14 cellular contexts compared by ENCODE assay signal in the genomic region with DNA sequence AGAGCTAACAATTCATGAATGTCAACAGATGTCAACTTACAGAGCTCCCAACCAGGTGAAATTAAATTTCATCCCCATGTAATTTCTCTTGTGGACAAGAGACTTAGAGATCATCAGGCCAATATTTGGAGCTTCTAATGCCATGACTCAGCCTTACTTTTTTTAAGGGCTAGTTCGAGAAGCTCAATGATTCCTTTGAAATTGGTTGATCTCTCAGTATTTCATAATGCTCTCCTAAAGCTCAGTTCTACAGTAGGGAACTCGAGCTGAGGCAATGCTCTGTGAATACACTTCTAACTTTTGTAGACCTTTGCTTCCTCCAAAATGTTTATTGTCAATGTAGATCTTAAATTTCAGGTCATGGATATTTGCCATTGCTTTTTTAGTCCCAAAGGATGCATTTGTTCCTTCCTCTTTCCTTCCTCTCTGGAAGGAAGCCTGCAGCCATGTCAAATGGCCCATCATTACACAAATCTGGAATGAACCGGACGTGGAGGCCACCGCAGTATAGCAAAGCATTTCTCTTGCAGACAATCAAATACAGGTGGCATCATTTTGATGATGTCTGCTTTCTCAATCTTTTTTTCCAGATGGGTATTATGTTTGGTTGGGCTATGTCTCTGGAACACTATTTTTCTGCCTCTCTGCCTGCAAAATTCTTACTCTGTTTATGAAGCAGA. TPM values are rescaled to one million over a fixed set of nuclear protein-coding genes. Genes with fewer than 3 reads are reported as not detected.
DNase-seq lines count a peak whose midpoint lies in the region; TF ChIP-seq lines count a peak whose summit lies in the region.
"Had no signal": no experiment of that assay in that cellular context is flagged by ENCODE, and none has a peak within 500 bp of the region (broad histone marks: within the 10 kb centered on the region; RNA-seq: fewer than 3 reads in every experiment).

No MANE protein-coding gene starts in this region.

- H3K9me3 ChIP-seq in OCI-LY7 (ENCODE audit: low read length): no peaks in the 10 kb centered on the region
- no peaks in the 10 kb centered on the region for H3K9me3 ChIP-seq in transverse colon
- H3K9me3 ChIP-seq: mucosa of descending colon had no signal

- H2AFZ ChIP-seq in OCI-LY7 (ENCODE audit: low read length): peak overlapping the region; percentile 15; the same call in 1 of the 2 replicates

- in situ Hi-C loops in transverse colon (cut with MboI; ENCODE audit: low pct_ligation_motif_present in 1 of 4, low pct_unique_long_range_greater_than_20kb in 1 of 4, low sequenced_read_pairs in 3 of 4): no loop called here

- H3K27ac ChIP-seq in OCI-LY7 (ENCODE audit: low read depth, low read length, poor library complexity, severe bottlenecking) (peak overlapping the region; percentile 98), transverse colon (peak overlapping the region; percentile 62 to 83 (median 72))
- H3K27ac ChIP-seq: brain microvascular endothelial cell had no signal

- BruUV-seq in OCI-LY7 (replicated peaks; lab: Mats Ljungman, UMichigan): no TSS peak

- H3K36me3 ChIP-seq in OCI-LY7 (ENCODE audit: insufficient read depth, low read length) (peaks cover 32% of the 10 kb centered on the region), transverse colon (no peaks in the 10 kb centered on the region)
- H3K36me3 ChIP-seq: brain microvascular endothelial cell had no signal

- H3K4me1 ChIP-seq in OCI-LY7 (ENCODE audit: insufficient read depth, low read length, poor library complexity, severe bottlenecking): peaks cover 73% of the 10 kb centered on the region
- H3K4me1 ChIP-seq in transverse colon: peaks cover 0 to 19% (median 7%) of the 10 kb centered on the region in 4 donors

- TF ChIP-seq EP300 in transverse colon (IDR thresholded peaks at IDR 0.05; ENCODE audit: low read depth): no peak

- H3K27ac Mint-ChIP-seq in activated naive CD4-positive, alpha-beta T cell treated with anti-CD3 and anti-CD28 coated beads, Interleukin-2, amount 10 ng/mL, durations not matched to agents 7 days and 5 days: peak overlapping the region; percentile 99
- H3K27ac Mint-ChIP-seq: H9 had no signal

- TF ChIP-seq CTCF in OCI-LY7 (conservative IDR thresholded peaks at IDR 0.05; ENCODE audit: low read length) (no peak), transverse colon (IDR thresholded peaks at IDR 0.05) (no peak)

- intact Hi-C loops in OCI-LY7 (cut with micrococcal nuclease; ENCODE audit: unreplicated experiment): loop anchor here (2.0 to 10.0 kb wide), 2 partner anchors 29 to 749 kb away; a partner anchor contains a TSS
- intact Hi-C loops in transverse colon (cut with DNase I; ENCODE audit: low total_unique reads): no loop called here

- peak overlapping the region; percentile 100 for H3K4me3 Mint-ChIP-seq in activated naive CD4-positive, alpha-beta T cell treated with anti-CD3 and anti-CD28 coated beads, Interleukin-2, amount 10 ng/mL, durations not matched to agents 7 days and 5 days
- H3K4me3 Mint-ChIP-seq: H9 had no signal

- H3K9me3 Mint-ChIP-seq in activated naive CD4-positive, alpha-beta T cell treated with anti-CD3 and anti-CD28 coated beads, Interleukin-2, amount 10 ng/mL, durations not matched to agents 7 days and 5 days: no peaks in the 10 kb centered on the region
- H3K9me3 Mint-ChIP-seq: H9 had no signal

- peaks cover 60% of the 10 kb centered on the region for H3K4me1 Mint-ChIP-seq in activated naive CD4-positive, alpha-beta T cell treated with anti-CD3 and anti-CD28 coated beads, Interleukin-2, amount 10 ng/mL, durations not matched to agents 7 days and 5 days

- peaks cover 39% of the 10 kb centered on the region for H3K79me2 ChIP-seq in OCI-LY7 (ENCODE audit: insufficient read depth, low read depth, low read length)

- no peaks in the 10 kb centered on the region for H3K27me3 Mint-ChIP-seq in activated naive CD4-positive, alpha-beta T cell treated with anti-CD3 and anti-CD28 coated beads, Interleukin-2, amount 10 ng/mL, durations not matched to agents 7 days and 5 days

- POLR2A ChIA-PET in OCI-LY7 (lab: Charles Lee): interaction anchor here (0.7 to 2.4 kb wide), 12 partner anchors 9 to 36 kb away, joined by 3 to 15 read pairs (median 4); a partner anchor contains a TSS

- peaks cover 8% of the 10 kb centered on the region; the same call in 1 of the 2 replicates for H4K20me1 ChIP-seq in OCI-LY7 (ENCODE audit: insufficient read depth, low read length)

- DNase-seq in activated naive CD4-positive, alpha-beta T cell treated with anti-CD3 and anti-CD28 coated beads, Interleukin-2, amount 10 ng/mL, durations not matched to agents 7 days and 5 days: no peak
- no peak for DNase-seq in activated naive CD4-positive, alpha-beta T cell treated with Interleukin-2 at 50 U/mL for 16 hours
- DNase-seq in OCI-LY7 (ENCODE audit: low spot score) (peak; percentile 45), fibroblast of gingiva (ENCODE audit: low read depth) (peak; percentile 37), transverse colon (peak; percentile 10), NCI-H446 treated with DMSO at 0.1 percent for 48 hours (lab: John Stamatoyannopoulos, UW) (no peak), T-helper 9 cell (no peak), NCI-H1436 (lab: John Stamatoyannopoulos, UW) (no peak)
- DNase-seq: brain microvascular endothelial cell; erythroblast; H9; KG1; mucosa of descending colon; stimulated activated CD8-positive, alpha-beta memory T cell treated with anti-CD3 and anti-CD28 coated beads, Interleukin-4, amount 100 ng/mL, for 48 hours had no signal

- H3K27me3 ChIP-seq in transverse colon: no peaks in the 10 kb centered on the region
- H3K27me3 ChIP-seq: brain microvascular endothelial cell had no signal

- TF ChIP-seq POLR2A in transverse colon (IDR thresholded peaks at IDR 0.05): no peak

- 41 to 77% methylated on average over 3 to 5 of the region's 5 CpGs for WGBS in transverse colon (ENCODE audit: low coverage in 1 of 2), 2 donors

- H3K36me3 Mint-ChIP-seq in activated naive CD4-positive, alpha-beta T cell treated with anti-CD3 and anti-CD28 coated beads, Interleukin-2, amount 10 ng/mL, durations not matched to agents 7 days and 5 days: peaks cover 58% of the 10 kb centered on the region

- CTCF ChIA-PET in activated naive CD4-positive, alpha-beta T cell treated with anti-CD3 and anti-CD28 coated beads, Interleukin-2, amount 10 ng/mL, durations not matched to agents 7 days and 5 days (lab: Charles Lee): interaction anchor here (0.9 to 14.7 kb wide), 7 partner anchors 9 to 29 kb away, joined by 3 to 202 read pairs (median 4); a partner anchor contains a TSS
- CTCF ChIA-PET in OCI-LY7 (lab: Charles Lee; ENCODE audit: unreplicated experiment): interaction anchor here (0.8 to 2.6 kb wide), 5 partner anchors 12 to 32 kb away, joined by 3 to 10 read pairs (median 5); no protein-coding TSS in a partner anchor

- no peaks in the 10 kb centered on the region for H3K9me2 ChIP-seq in OCI-LY7 (ENCODE audit: insufficient read depth, low read length)

- peak overlapping the region; percentile 92 for H3K4me3 ChIP-seq in OCI-LY7 (ENCODE audit: low read depth, low read length, poor library complexity, severe bottlenecking)
- H3K4me3 ChIP-seq in transverse colon: no peak overlapping the region
- H3K4me3 ChIP-seq: mucosa of descending colon had no signal

- peak overlapping the region; percentile 91 for H3K4me2 ChIP-seq in OCI-LY7 (ENCODE audit: low read length)

RNA-seq across cellular contexts. Expression of a gene that starts 28.3 kb away (rescaled TPM):
- total RNA-seq in OCI-LY7 (2014; rRNA removed; shearing (Covaris generic)): 12.4 and 20.3 TPM in 2 replicates
- total RNA-seq in OCI-LY7 (2022): 6.5 and 8.3 TPM in 2 replicates
- total RNA-seq in transverse colon: 10 to 100 TPM; 11.2 to 54.5 (median 41.3) TPM

Comparison
In these comparisons a context has a peak if more than half of its experiments do, and no peak if none do; other contexts are left out.
1. DNase-seq: peak in OCI-LY7 (single experiment), fibroblast of gingiva (single experiment) and transverse colon (single experiment); none in activated naive CD4-positive, alpha-beta T cell treated with anti-CD3 and anti-CD28 coated beads, Interleukin-2, amount 10 ng/mL, durations not matched to agents 7 days and 5 days (single experiment), activated naive CD4-positive, alpha-beta T cell treated with Interleukin-2 at 50 U/mL for 16 hours (single experiment), NCI-H446 treated with DMSO at 0.1 percent for 48 hours (single experiment), T-helper 9 cell (single experiment) and NCI-H1436 (single experiment).